ENCODE assay signal across 8 cellular contexts in genomic region chr18:70454705-70455322, GRCh38.
A peak's percentile ranks its signal among the peaks of the same experiment; 100 is the strongest.
DNase-seq lines count a peak whose midpoint lies in the region; ATAC-seq and TF ChIP-seq lines count a peak whose summit lies in the region.

No MANE protein-coding gene starts in this region.

- no peaks in the 10 kb centered on the region for H3K27me3 ChIP-seq in NT2/D1 (ENCODE audit: insufficient read depth, insufficient read length)
- H3K27me3 ChIP-seq in brain microvascular endothelial cell (replicated peaks): no peaks in the 10 kb centered on the region

- no peaks in the 10 kb centered on the region for H3K36me3 Mint-ChIP-seq in activated naive CD4-positive, alpha-beta T cell treated with anti-CD3 and anti-CD28 coated beads, Interleukin-2, amount 10 ng/mL, durations not matched to agents 7 days and 5 days
- H3K36me3 Mint-ChIP-seq in type B pancreatic cell: no peaks in the 10 kb centered on the region

- no peak overlapping the region for H3K9ac ChIP-seq in NT2/D1 (ENCODE audit: insufficient read length, low read depth)

- CTCF ChIA-PET in activated naive CD4-positive, alpha-beta T cell treated with anti-CD3 and anti-CD28 coated beads, Interleukin-2, amount 10 ng/mL, durations not matched to agents 7 days and 5 days (lab: Charles Lee): interaction anchor here (1.0 to 4.1 kb wide), 4 partner anchors 14 to 300 kb away, joined by 3 to 24 read pairs (median 8); no protein-coding TSS in a partner anchor

- no peaks in the 10 kb centered on the region for H3K4me1 Mint-ChIP-seq in activated naive CD4-positive, alpha-beta T cell treated with anti-CD3 and anti-CD28 coated beads, Interleukin-2, amount 10 ng/mL, durations not matched to agents 7 days and 5 days
- H3K4me1 Mint-ChIP-seq in type B pancreatic cell (ENCODE audit: unreplicated experiment): no peaks in the 10 kb centered on the region

- H3K27me3 Mint-ChIP-seq in activated naive CD4-positive, alpha-beta T cell treated with anti-CD3 and anti-CD28 coated beads, Interleukin-2, amount 10 ng/mL, durations not matched to agents 7 days and 5 days: peaks cover 1% of the 10 kb centered on the region
- H3K27me3 Mint-ChIP-seq in type B pancreatic cell: peaks cover 4% of the 10 kb centered on the region

- H3K4me3 Mint-ChIP-seq in activated naive CD4-positive, alpha-beta T cell treated with anti-CD3 and anti-CD28 coated beads, Interleukin-2, amount 10 ng/mL, durations not matched to agents 7 days and 5 days: no peak overlapping the region
- no peak overlapping the region for H3K4me3 Mint-ChIP-seq in type B pancreatic cell

- H3K4me3 ChIP-seq in NT2/D1 (ENCODE audit: insufficient read length, low read depth): no peak overlapping the region
- no peak overlapping the region for H3K4me3 ChIP-seq in brain microvascular endothelial cell (ENCODE audit: low read depth, low read length)

- DNase-seq in activated naive CD4-positive, alpha-beta T cell treated with anti-CD3 and anti-CD28 coated beads, Interleukin-2, amount 10 ng/mL, durations not matched to agents 7 days and 5 days: peak; percentile 41
- DNase-seq in activated naive CD4-positive, alpha-beta T cell treated with anti-CD3 and anti-CD28 coated beads, Interleukin-2, amount 50 U/mL, for 16 hours: no peak
- DNase-seq in HT-29 (ENCODE audit: low spot score) (peak; percentile 83), NT2/D1 (ENCODE audit: low read depth, low spot score) (peak; percentile 20), brain microvascular endothelial cell (peak; percentile 74), kidney glomerular epithelial cell (lab: John Stamatoyannopoulos, UW) (peak; percentile 83), type B pancreatic cell (ENCODE audit: extremely low spot score, unreplicated experiment) (no peak)

- in situ Hi-C loops in brain microvascular endothelial cell (cut with HindIII; ENCODE audit: low pct_ligation_motif_present, low sequenced_read_pairs): no loop called here

- peak; percentile 81 for ATAC-seq in GM21423 (IDR thresholded peaks at IDR 0.05; ENCODE audit: unreplicated experiment)

- no peak overlapping the region for H3K27ac Mint-ChIP-seq in activated naive CD4-positive, alpha-beta T cell treated with anti-CD3 and anti-CD28 coated beads, Interleukin-2, amount 10 ng/mL, durations not matched to agents 7 days and 5 days
- H3K27ac Mint-ChIP-seq in type B pancreatic cell: no peak overlapping the region

- H3K9me3 Mint-ChIP-seq in activated naive CD4-positive, alpha-beta T cell treated with anti-CD3 and anti-CD28 coated beads, Interleukin-2, amount 10 ng/mL, durations not matched to agents 7 days and 5 days: no peaks in the 10 kb centered on the region
- H3K9me3 Mint-ChIP-seq in type B pancreatic cell: no peaks in the 10 kb centered on the region

- H3K4me1 ChIP-seq in NT2/D1 (ENCODE audit: insufficient read depth, insufficient read length): no peaks in the 10 kb centered on the region

- no peak overlapping the region for H3K27ac ChIP-seq in brain microvascular endothelial cell

- H3K36me3 ChIP-seq in NT2/D1 (ENCODE audit: insufficient read depth, insufficient read length, low read length) (no peaks in the 10 kb centered on the region), brain microvascular endothelial cell (replicated peaks) (no peaks in the 10 kb centered on the region)

- H3K9me3 ChIP-seq in NT2/D1 (ENCODE audit: insufficient read depth, low read length): no peaks in the 10 kb centered on the region

- peak; percentile 83 for TF ChIP-seq CTCF in brain microvascular endothelial cell (IDR thresholded peaks at IDR 0.05; ENCODE audit: low read depth, low read length, missing control alignments)
- peak; percentile 91 for TF ChIP-seq CTCF in type B pancreatic cell (conservative IDR thresholded peaks at IDR 0.05)

Comparison
In these comparisons a context has a peak if more than half of its experiments do, and no peak if none do; other contexts are left out.
1. DNase-seq: peak in activated naive CD4-positive, alpha-beta T cell treated with anti-CD3 and anti-CD28 coated beads, Interleukin-2, amount 10 ng/mL, durations not matched to agents 7 days and 5 days (single experiment), HT-29 (single experiment), NT2/D1 (single experiment), brain microvascular endothelial cell (single experiment) and kidney glomerular epithelial cell (single experiment); none in activated naive CD4-positive, alpha-beta T cell treated with anti-CD3 and anti-CD28 coated beads, Interleukin-2, amount 50 U/mL, for 16 hours (single experiment) and type B pancreatic cell (single experiment).